In the genomic region with DNA sequence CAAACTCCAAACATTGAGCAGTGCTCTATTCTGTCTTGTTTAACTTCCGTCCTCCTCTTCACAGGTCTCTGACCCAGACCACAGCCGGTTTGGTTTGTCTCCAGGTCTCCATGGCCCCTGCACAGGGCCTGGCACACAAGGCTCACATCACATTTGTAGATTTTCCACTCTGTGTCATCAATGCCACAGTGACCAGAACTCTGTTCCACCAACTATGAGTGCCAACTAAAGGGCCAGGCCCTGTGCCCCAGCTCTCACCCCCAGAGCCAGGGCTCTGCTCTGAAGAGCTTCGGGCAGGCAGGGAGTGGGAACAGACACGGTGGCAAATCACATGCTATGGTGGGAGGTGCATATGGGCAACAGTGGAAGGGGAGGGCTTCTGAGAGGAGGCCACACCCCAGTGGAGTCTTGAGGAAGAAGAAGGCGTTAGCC, we compare ENCODE assay signal across 14 cellular contexts. TPM values are rescaled to one million over a fixed set of nuclear protein-coding genes. Genes with fewer than 3 reads are reported as not detected.
DNase-seq lines count a peak whose midpoint lies in the region; ATAC-seq and TF ChIP-seq lines count a peak whose summit lies in the region.
"Had no signal": no experiment of that assay in that cellular context is flagged by ENCODE, and none has a peak within 500 bp of the region (broad histone marks: within the 10 kb centered on the region; RNA-seq: fewer than 3 reads in every experiment).

No MANE protein-coding gene starts in this region.

- DNase-seq in NOMO-1 treated with DMSO at 0.1 percent for 48 hours (lab: John Stamatoyannopoulos, UW; ENCODE audit: unreplicated experiment) (peak; percentile 29), NOMO-1 treated with dmso at 0.1 percent for 144 hours (lab: John Stamatoyannopoulos, UW; ENCODE audit: unreplicated experiment) (no peak), WTC11 (ENCODE audit: low spot score) (no peak), foreskin melanocyte (peak; percentile 11), sciatic nerve (ENCODE audit: low spot score) (no peak)
- no peak for DNase-seq in stimulated activated naive CD8-positive, alpha-beta T cell treated with anti-CD3 and anti-CD28 coated beads, Interleukin-15, Interleukin-2, amounts not matched to agents 100 U/mL and 50 U/mL, for 24 hours
- DNase-seq: 8988T; DMS79; MV-4-11; NCI-H510A; SHP77 treated with DMSO at 0.1 percent for 48 hours; stimulated activated CD4-positive, alpha-beta T cell treated with anti-CD3 and anti-CD28 coated beads, Interleukin-2, amount 100 ng/mL, for 48 hours had no signal

- no peaks in the 10 kb centered on the region for H3K9me3 Mint-ChIP-seq in WTC11

- H3K36me3 Mint-ChIP-seq in WTC11: peaks cover 56% of the 10 kb centered on the region

- TF ChIP-seq CTCF in WTC11 (IDR thresholded peaks at IDR 0.05): no peak

- intact Hi-C loops in sciatic nerve (cut with DNase I): no loop called here

- CTCF ChIA-PET in WTC11 (lab: Charles Lee): no interaction called here

- H3K27ac Mint-ChIP-seq in WTC11: peak overlapping the region; percentile 69; the same call in 1 of the 2 replicates

- no peak overlapping the region for H3K4me3 Mint-ChIP-seq in WTC11

- no peaks in the 10 kb centered on the region for H3K27me3 Mint-ChIP-seq in WTC11 (ENCODE audit: low read depth)

- POLR2A ChIA-PET in WTC11 (lab: Charles Lee): no interaction called here

- peak; percentile 58 for ATAC-seq in WTC11
- ATAC-seq in sciatic nerve: peak; percentile 84
- ATAC-seq in stimulated activated naive CD8-positive, alpha-beta T cell treated with anti-CD3 and anti-CD28 coated beads, Interleukin-15, Interleukin-2, amounts not matched to agents 100 U/mL and 50 U/mL, for 24 hours: no peak
- ATAC-seq in GM18520 (IDR thresholded peaks at IDR 0.05; ENCODE audit: unreplicated experiment): no peak
- ATAC-seq in GM19467 (IDR thresholded peaks at IDR 0.05; ENCODE audit: unreplicated experiment): no peak

- peaks cover 6% of the 10 kb centered on the region; the same call in 1 of the 2 replicates for H3K4me1 Mint-ChIP-seq in WTC11

TF ChIP-seq in WTC11, 78 proteins besides CTCF, POLR2A, EP300 and RAD21 (continues in another document):
- TF ChIP-seq ZNF138 (CRISPR knock-in tag; conservative IDR thresholded peaks at IDR 0.05) (no peak), MYBL2 (CRISPR knock-in tag; IDR thresholded peaks at IDR 0.05) (no peak), TEAD1 (CRISPR knock-in tag; IDR thresholded peaks at IDR 0.05) (no peak), ZNF219 (CRISPR knock-in tag; IDR thresholded peaks at IDR 0.05; ENCODE audit: borderline replicate concordance) (no peak), SOX15 (CRISPR knock-in tag; IDR thresholded peaks at IDR 0.05) (no peak), ZNF416 (CRISPR knock-in tag; IDR thresholded peaks at IDR 0.05) (no peak), NFATC4 (CRISPR knock-in tag; IDR thresholded peaks at IDR 0.05) (no peak), NR2C2 (CRISPR knock-in tag; IDR thresholded peaks at IDR 0.05) (no peak), MXD4 (CRISPR knock-in tag; IDR thresholded peaks at IDR 0.05; ENCODE audit: borderline replicate concordance) (no peak), GTF2I (CRISPR knock-in tag; conservative IDR thresholded peaks at IDR 0.05) (no peak), OVOL2 (CRISPR knock-in tag; IDR thresholded peaks at IDR 0.05; ENCODE audit: borderline replicate concordance) (no peak), SMAD4 (CRISPR knock-in tag; IDR thresholded peaks at IDR 0.05) (no peak), NFYB (CRISPR knock-in tag; conservative IDR thresholded peaks at IDR 0.05; ENCODE audit: low read depth) (no peak)
- TF ChIP-seq, protein P1, sequence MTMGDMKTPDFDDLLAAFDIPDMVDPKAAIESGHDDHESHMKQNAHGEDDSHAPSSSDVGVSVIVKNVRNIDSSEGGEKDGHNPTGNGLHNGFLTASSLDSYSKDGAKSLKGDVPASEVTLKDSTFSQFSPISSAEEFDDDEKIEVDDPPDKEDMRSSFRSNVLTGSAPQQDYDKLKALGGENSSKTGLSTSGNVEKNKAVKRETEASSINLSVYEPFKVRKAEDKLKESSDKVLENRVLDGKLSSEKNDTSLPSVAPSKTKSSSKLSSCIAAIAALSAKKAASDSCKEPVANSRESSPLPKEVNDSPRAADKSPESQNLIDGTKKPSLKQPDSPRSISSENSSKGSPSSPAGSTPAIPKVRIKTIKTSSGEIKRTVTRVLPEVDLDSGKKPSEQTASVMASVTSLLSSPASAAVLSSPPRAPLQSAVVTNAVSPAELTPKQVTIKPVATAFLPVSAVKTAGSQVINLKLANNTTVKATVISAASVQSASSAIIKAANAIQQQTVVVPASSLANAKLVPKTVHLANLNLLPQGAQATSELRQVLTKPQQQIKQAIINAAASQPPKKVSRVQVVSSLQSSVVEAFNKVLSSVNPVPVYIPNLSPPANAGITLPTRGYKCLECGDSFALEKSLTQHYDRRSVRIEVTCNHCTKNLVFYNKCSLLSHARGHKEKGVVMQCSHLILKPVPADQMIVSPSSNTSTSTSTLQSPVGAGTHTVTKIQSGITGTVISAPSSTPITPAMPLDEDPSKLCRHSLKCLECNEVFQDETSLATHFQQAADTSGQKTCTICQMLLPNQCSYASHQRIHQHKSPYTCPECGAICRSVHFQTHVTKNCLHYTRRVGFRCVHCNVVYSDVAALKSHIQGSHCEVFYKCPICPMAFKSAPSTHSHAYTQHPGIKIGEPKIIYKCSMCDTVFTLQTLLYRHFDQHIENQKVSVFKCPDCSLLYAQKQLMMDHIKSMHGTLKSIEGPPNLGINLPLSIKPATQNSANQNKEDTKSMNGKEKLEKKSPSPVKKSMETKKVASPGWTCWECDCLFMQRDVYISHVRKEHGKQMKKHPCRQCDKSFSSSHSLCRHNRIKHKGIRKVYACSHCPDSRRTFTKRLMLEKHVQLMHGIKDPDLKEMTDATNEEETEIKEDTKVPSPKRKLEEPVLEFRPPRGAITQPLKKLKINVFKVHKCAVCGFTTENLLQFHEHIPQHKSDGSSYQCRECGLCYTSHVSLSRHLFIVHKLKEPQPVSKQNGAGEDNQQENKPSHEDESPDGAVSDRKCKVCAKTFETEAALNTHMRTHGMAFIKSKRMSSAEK (CRISPR knock-in tag; IDR thresholded peaks at IDR 0.05; ENCODE audit: borderline replicate concordance): no peak
- TF ChIP-seq, protein P2, sequence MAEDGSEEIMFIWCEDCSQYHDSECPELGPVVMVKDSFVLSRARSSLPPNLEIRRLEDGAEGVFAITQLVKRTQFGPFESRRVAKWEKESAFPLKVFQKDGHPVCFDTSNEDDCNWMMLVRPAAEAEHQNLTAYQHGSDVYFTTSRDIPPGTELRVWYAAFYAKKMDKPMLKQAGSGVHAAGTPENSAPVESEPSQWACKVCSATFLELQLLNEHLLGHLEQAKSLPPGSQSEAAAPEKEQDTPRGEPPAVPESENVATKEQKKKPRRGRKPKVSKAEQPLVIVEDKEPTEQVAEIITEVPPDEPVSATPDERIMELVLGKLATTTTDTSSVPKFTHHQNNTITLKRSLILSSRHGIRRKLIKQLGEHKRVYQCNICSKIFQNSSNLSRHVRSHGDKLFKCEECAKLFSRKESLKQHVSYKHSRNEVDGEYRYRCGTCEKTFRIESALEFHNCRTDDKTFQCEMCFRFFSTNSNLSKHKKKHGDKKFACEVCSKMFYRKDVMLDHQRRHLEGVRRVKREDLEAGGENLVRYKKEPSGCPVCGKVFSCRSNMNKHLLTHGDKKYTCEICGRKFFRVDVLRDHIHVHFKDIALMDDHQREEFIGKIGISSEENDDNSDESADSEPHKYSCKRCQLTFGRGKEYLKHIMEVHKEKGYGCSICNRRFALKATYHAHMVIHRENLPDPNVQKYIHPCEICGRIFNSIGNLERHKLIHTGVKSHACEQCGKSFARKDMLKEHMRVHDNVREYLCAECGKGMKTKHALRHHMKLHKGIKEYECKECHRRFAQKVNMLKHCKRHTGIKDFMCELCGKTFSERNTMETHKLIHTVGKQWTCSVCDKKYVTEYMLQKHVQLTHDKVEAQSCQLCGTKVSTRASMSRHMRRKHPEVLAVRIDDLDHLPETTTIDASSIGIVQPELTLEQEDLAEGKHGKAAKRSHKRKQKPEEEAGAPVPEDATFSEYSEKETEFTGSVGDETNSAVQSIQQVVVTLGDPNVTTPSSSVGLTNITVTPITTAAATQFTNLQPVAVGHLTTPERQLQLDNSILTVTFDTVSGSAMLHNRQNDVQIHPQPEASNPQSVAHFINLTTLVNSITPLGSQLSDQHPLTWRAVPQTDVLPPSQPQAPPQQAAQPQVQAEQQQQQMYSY (CRISPR knock-in tag; IDR thresholded peaks at IDR 0.05): no peak
- TF ChIP-seq, protein P3, sequence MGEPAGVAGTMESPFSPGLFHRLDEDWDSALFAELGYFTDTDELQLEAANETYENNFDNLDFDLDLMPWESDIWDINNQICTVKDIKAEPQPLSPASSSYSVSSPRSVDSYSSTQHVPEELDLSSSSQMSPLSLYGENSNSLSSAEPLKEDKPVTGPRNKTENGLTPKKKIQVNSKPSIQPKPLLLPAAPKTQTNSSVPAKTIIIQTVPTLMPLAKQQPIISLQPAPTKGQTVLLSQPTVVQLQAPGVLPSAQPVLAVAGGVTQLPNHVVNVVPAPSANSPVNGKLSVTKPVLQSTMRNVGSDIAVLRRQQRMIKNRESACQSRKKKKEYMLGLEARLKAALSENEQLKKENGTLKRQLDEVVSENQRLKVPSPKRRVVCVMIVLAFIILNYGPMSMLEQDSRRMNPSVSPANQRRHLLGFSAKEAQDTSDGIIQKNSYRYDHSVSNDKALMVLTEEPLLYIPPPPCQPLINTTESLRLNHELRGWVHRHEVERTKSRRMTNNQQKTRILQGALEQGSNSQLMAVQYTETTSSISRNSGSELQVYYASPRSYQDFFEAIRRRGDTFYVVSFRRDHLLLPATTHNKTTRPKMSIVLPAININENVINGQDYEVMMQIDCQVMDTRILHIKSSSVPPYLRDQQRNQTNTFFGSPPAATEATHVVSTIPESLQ (CRISPR knock-in tag; IDR thresholded peaks at IDR 0.05): no peak

RNA-seq across cellular contexts. Expression of a gene that starts 16.0 kb away (rescaled TPM):
- total RNA-seq in WTC11 (2021) (25.7 to 39.6 TPM (median 34.3 TPM) in 3 replicates), sciatic nerve (41.1 TPM)

RNA-seq across cellular contexts. Expression of a gene that starts 22.9 kb away (rescaled TPM):
- total RNA-seq in WTC11 (2021) (not detected in 3 replicates), sciatic nerve (not detected)

RNA-seq across cellular contexts. Expression of a gene that starts 42.0 kb away (rescaled TPM):
- total RNA-seq in WTC11 (2021) (0.76 to 1.1 TPM (median 0.98 TPM) in 3 replicates), sciatic nerve (3.0 TPM)

Comparison
In these comparisons a context has a peak if more than half of its experiments do, and no peak if none do; other contexts are left out.
1. DNase-seq: peak in NOMO-1 treated with DMSO at 0.1 percent for 48 hours (single experiment) and foreskin melanocyte (single experiment); none in NOMO-1 treated with dmso at 0.1 percent for 144 hours (single experiment), WTC11 (single experiment), sciatic nerve (single experiment) and stimulated activated naive CD8-positive, alpha-beta T cell treated with anti-CD3 and anti-CD28 coated beads, Interleukin-15, Interleukin-2, amounts not matched to agents 100 U/mL and 50 U/mL, for 24 hours (single experiment).
2. ATAC-seq: peak in WTC11 (single experiment) and sciatic nerve (single experiment); none in stimulated activated naive CD8-positive, alpha-beta T cell treated with anti-CD3 and anti-CD28 coated beads, Interleukin-15, Interleukin-2, amounts not matched to agents 100 U/mL and 50 U/mL, for 24 hours (single experiment), GM18520 (single experiment) and GM19467 (single experiment).